Comparison of ENCODE assay signal across 12 cellular contexts in the genomic region with DNA sequence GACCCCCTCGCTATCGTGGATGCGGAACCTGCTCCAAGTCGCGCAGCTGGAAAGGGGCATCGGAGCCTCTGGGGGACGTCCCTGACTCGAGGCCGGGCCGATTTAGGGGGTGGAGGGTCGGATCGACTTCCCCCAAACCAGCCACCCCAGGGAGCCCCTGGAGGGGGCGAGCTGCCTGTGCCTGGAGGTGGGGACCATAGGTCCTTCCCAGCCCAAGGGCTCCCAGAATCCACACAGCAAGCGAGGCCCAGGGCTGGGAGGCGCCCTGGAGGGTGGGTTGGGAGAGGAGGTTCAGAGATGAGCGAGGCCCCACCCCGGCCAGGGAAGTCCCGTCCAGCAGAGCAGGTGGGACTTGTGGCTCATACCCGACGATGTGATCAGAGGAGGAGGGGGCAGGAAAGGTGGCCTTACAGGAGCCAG.
DNase-seq lines count a peak whose midpoint lies in the region; ATAC-seq and TF ChIP-seq lines count a peak whose summit lies in the region.
"Had no signal": no experiment of that assay in that cellular context is flagged by ENCODE, and none has a peak within 500 bp of the region (broad histone marks: within the 10 kb centered on the region; RNA-seq: fewer than 3 reads in every experiment).

No MANE protein-coding gene starts in this region.

- H3F3A ChIP-seq in GM23338 (replicated peaks; ENCODE audit: low read depth): 0 out of 2 replicates have a peak, but pooled peaks cover 7% of the 10 kb centered on the region

- POLR2A ChIA-PET in WTC11 (lab: Charles Lee): no interaction called here
- POLR2A ChIA-PET in naive thymus-derived CD8-positive, alpha-beta T cell (lab: Charles Lee): no interaction called here

- intact Hi-C loops in lower leg skin (cut with DNase I; ENCODE audit: low total_unique reads): loop anchor here (5.0 kb wide), 1 partner anchor 818 kb away; no protein-coding TSS in a partner anchor

- TF ChIP-seq CTCF in GM23338 (conservative IDR thresholded peaks at IDR 0.05; ENCODE audit: low read depth in 2 of 2): no peak
- TF ChIP-seq CTCF in WTC11 (IDR thresholded peaks at IDR 0.05): no peak
- no peak for TF ChIP-seq CTCF in lower leg skin (IDR thresholded peaks at IDR 0.05)

- H3K36me3 Mint-ChIP-seq in GM23338 (ENCODE audit: low read depth) (no peaks in the 10 kb centered on the region), WTC11 (no peaks in the 10 kb centered on the region)
- H3K36me3 Mint-ChIP-seq in naive thymus-derived CD8-positive, alpha-beta T cell: no peaks in the 10 kb centered on the region

- peak overlapping the region; percentile 98; the same call in 1 of the 2 replicates for H2AFZ ChIP-seq in GM23338

- H3K4me3 Mint-ChIP-seq in GM23338 (peak overlapping the region; percentile 63; the same call in 2 of the 3 replicates), WTC11 (peak overlapping the region; percentile 76)
- peak overlapping the region in 7 of 10 donors; percentile 64 to 84 (median 80) for H3K4me3 Mint-ChIP-seq in naive thymus-derived CD8-positive, alpha-beta T cell

- H3K36me3 ChIP-seq in GM23338 (ENCODE audit: insufficient read depth): no peaks in the 10 kb centered on the region
- H3K36me3 ChIP-seq: lower lobe of right lung, Peyer's patch had no signal

- no peaks in the 10 kb centered on the region for H3K9me2 ChIP-seq in GM23338 (ENCODE audit: insufficient read depth)

- H3K27me3 Mint-ChIP-seq in GM23338 (ENCODE audit: insufficient read depth, low read depth, poor library complexity): peaks cover 20% of the 10 kb centered on the region
- H3K27me3 Mint-ChIP-seq in WTC11 (ENCODE audit: low read depth): peaks cover 31% of the 10 kb centered on the region
- peaks cover 9 to 59% (median 43%) of the 10 kb centered on the region in 5 donors for H3K27me3 Mint-ChIP-seq in naive thymus-derived CD8-positive, alpha-beta T cell

- H3K27me3 ChIP-seq in GM23338 (ENCODE audit: insufficient read depth): peaks cover 10% of the 10 kb centered on the region; the same call in 1 of the 2 replicates
- H3K27me3 ChIP-seq: Peyer's patch had no signal

- H3K4me3 ChIP-seq in GM23338 (no peak overlapping the region), lower leg skin (ENCODE audit: low read depth, poor library complexity, severe bottlenecking) (no peak overlapping the region)

- 76 to 78% methylated on average over 20 of the region's 20 CpGs for WGBS in lower leg skin, 2 donors

- ATAC-seq in GM23338: peak; percentile 17
- peak; percentile 23 for ATAC-seq in WTC11
- no peak for ATAC-seq in naive thymus-derived CD8-positive, alpha-beta T cell

- H3K27ac Mint-ChIP-seq in GM23338 (no peak overlapping the region), WTC11 (no peak overlapping the region)
- H3K27ac Mint-ChIP-seq in naive thymus-derived CD8-positive, alpha-beta T cell: peak overlapping the region in 1 of 10 donors; percentile 26

- no peak for TF ChIP-seq POLR2A in lower leg skin (IDR thresholded peaks at IDR 0.05)

- no peaks in the 10 kb centered on the region for H3K79me2 ChIP-seq in GM23338 (replicated peaks; ENCODE audit: insufficient read depth)

- DNase-seq in NCI-H2171 treated with DMSO at 0.1 percent for 48 hours (lab: John Stamatoyannopoulos, UW) (peak; percentile 17), NCI-H2171 (lab: John Stamatoyannopoulos, UW) (no peak), GM23338 (ENCODE audit: low spot score) (peak; percentile 69), WTC11 (ENCODE audit: low spot score) (no peak), amygdala (lab: John Stamatoyannopoulos, UW) (no peak), lower leg skin (ENCODE audit: low spot score in 2 of 2) (no peak), epidermal melanocyte (ENCODE audit: insufficient read length, low spot score) (no peak)
- DNase-seq in naive thymus-derived CD8-positive, alpha-beta T cell: no peak
- DNase-seq: ACHN; activated CD8-positive, alpha-beta memory T cell treated with anti-CD3 and anti-CD28 coated beads for 24 hours; lower lobe of right lung; Peyer's patch had no signal

- no peaks in the 10 kb centered on the region for H3K4me1 ChIP-seq in GM23338 (ENCODE audit: insufficient read depth)

- no peaks in the 10 kb centered on the region for H4K20me1 ChIP-seq in GM23338 (replicated peaks; ENCODE audit: insufficient read depth)

- no peak overlapping the region for H3K27ac ChIP-seq in GM23338 (ENCODE audit: low read depth)

- H3K9me3 Mint-ChIP-seq in GM23338 (no peaks in the 10 kb centered on the region; the same call in 2 of the 3 replicates), WTC11 (peaks cover 7% of the 10 kb centered on the region; the same call in 1 of the 2 replicates)
- no peaks in the 10 kb centered on the region for H3K9me3 Mint-ChIP-seq in naive thymus-derived CD8-positive, alpha-beta T cell

- H3K4me1 Mint-ChIP-seq in GM23338 (peaks cover 12% of the 10 kb centered on the region), WTC11 (peaks cover 12% of the 10 kb centered on the region)
- peaks cover 11 to 23% (median 15%) of the 10 kb centered on the region in 4 donors for H3K4me1 Mint-ChIP-seq in naive thymus-derived CD8-positive, alpha-beta T cell

- no peak overlapping the region; the same call in 1 of the 2 replicates for H3K4me2 ChIP-seq in GM23338

- CTCF ChIA-PET in WTC11 (lab: Charles Lee): interaction anchor here (1.7 to 2.9 kb wide), 3 partner anchors 11 to 989 kb away, joined by 6 to 15 read pairs (median 7); no protein-coding TSS in a partner anchor

TF ChIP-seq in GM23338, 12 proteins besides CTCF, POLR2A, EP300 and RAD21:
- TF ChIP-seq ZNF114 (CRISPR knock-in tag; IDR thresholded peaks at IDR 0.05): no peak
- TF ChIP-seq NANOG (IDR thresholded peaks at IDR 0.05; ENCODE audit: borderline replicate concordance): no peak
- TF ChIP-seq JUNB (IDR thresholded peaks at IDR 0.05; ENCODE audit: unreplicated experiment): no peak
- TF ChIP-seq ZNF331 (CRISPR knock-in tag; IDR thresholded peaks at IDR 0.05; ENCODE audit: low read depth): no peak

TF ChIP-seq in WTC11, 78 proteins besides CTCF, POLR2A, EP300 and RAD21:
- TF ChIP-seq ZNF416 (CRISPR knock-in tag; IDR thresholded peaks at IDR 0.05) (no peak), ZNF263 (CRISPR knock-in tag; IDR thresholded peaks at IDR 0.05; ENCODE audit: low read depth) (no peak), RELA (CRISPR knock-in tag; IDR thresholded peaks at IDR 0.05; ENCODE audit: borderline replicate concordance) (no peak), HMGA2 (CRISPR knock-in tag; IDR thresholded peaks at IDR 0.05) (no peak), IRF2 (CRISPR knock-in tag; IDR thresholded peaks at IDR 0.05; ENCODE audit: borderline replicate concordance, low read depth) (no peak), NR3C1 (CRISPR knock-in tag; conservative IDR thresholded peaks at IDR 0.05; ENCODE audit: low read depth) (no peak)

Comparison
In these comparisons a context has a peak if more than half of its experiments do, and no peak if none do; other contexts are left out.
1. DNase-seq: peak in NCI-H2171 treated with DMSO at 0.1 percent for 48 hours (single experiment) and GM23338 (single experiment); none in NCI-H2171 (single experiment), WTC11 (single experiment), naive thymus-derived CD8-positive, alpha-beta T cell (0 of 10), amygdala (0 of 56), lower leg skin (0 of 2) and epidermal melanocyte (single experiment).
2. ATAC-seq: peak in GM23338 (single experiment) and WTC11 (single experiment); none in naive thymus-derived CD8-positive, alpha-beta T cell (0 of 2).
3. Peak in every context shown above with its lines, with median percentiles within 50 percentile points of each other: H3K4me3 Mint-ChIP-seq.